Comparison of ENCODE assay signal across 8 cellular contexts in the genomic region with DNA sequence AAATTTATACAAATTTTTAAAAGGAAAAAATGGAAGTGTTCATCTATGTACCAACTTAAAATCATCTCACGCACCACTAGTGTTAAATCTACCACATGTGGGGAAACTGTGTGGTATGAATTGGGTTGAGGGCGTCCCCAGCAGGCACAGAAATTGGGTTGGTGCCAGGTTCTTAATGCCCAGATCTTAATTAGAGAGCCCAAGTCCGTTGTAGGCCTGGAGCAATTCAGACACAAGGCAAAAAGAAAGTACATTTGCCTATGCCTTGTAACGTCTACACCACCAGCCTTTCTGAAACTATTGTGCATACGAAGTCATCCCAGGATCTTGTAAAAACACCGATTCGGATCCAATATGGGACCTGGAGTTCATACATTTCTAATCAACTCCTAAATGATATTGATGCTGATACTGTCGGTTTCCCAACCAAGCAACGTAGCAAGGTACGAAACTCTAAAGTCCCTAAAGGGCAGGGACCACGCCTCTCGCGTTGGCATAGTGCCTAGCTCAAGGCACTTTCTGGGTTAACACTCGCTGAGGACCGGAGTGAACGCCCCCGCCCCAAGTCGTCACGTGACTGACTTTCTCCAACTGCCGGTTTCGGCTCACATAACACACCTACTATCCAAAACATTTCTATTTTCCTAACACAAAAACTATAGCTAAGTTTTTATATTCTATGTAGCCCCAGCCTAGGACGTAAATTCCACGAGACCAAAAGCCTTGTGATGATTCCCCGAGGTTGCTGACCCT. TPM values are rescaled to one million over a fixed set of nuclear protein-coding genes. Genes with fewer than 3 reads are reported as not detected.
DNase-seq lines count a peak whose midpoint lies in the region; ATAC-seq, FAIRE-seq and TF ChIP-seq lines count a peak whose summit lies in the region.

No MANE protein-coding gene starts in this region.

- peak overlapping the region; percentile 92 for H2AFZ ChIP-seq in endothelial cell of umbilical vein (ENCODE audit: low read depth, low read length)

- H3K9me1 ChIP-seq in endothelial cell of umbilical vein (replicated peaks; ENCODE audit: control insufficient read depth, extremely low read depth, insufficient read depth, low read length): no peaks in the 10 kb centered on the region

- intact Hi-C loops in endothelial cell of umbilical vein (cut with micrococcal nuclease): no loop called here

- TSS peak; percentile 75 for BruUV-seq in endothelial cell of umbilical vein (replicated peaks; lab: Mats Ljungman, UMichigan)

- no peaks in the 10 kb centered on the region for H4K20me1 ChIP-seq in endothelial cell of umbilical vein (replicated peaks; ENCODE audit: control insufficient read depth, extremely low read depth, insufficient read depth, low read length)

- peak overlapping the region; percentile 77 for H3K4me2 ChIP-seq in endothelial cell of umbilical vein (ENCODE audit: insufficient read depth, low read length)

- no peak for FAIRE-seq in endothelial cell of umbilical vein (lab: Jason Lieb, UNC)

- peak; percentile 14 for ATAC-seq in GM19043 (IDR thresholded peaks at IDR 0.05; ENCODE audit: low read depth, unreplicated experiment)
- peak; percentile 34 for ATAC-seq in HG03457 (IDR thresholded peaks at IDR 0.05; ENCODE audit: unreplicated experiment)

- no peaks in the 10 kb centered on the region for H3K9me3 ChIP-seq in endothelial cell of umbilical vein (replicated peaks; ENCODE audit: control insufficient read depth, insufficient read depth, low read length)

- CTCF ChIA-PET in endothelial cell of umbilical vein (lab: Charles Lee): interaction anchor here (1.5 to 2.1 kb wide), 3 partner anchors 8 to 236 kb away, joined by 4 to 19 read pairs (median 6); no protein-coding TSS in a partner anchor

- dilution Hi-C loops in endothelial cell of umbilical vein (cut with MboI; ENCODE audit: extremely low pct_ligation_motif_present, low sequenced_read_pairs): no loop called here

- H3K4me3 ChIP-seq in endothelial cell of umbilical vein (replicated peaks in 1 of 3; ENCODE audit: insufficient read depth in 1 of 3, low read depth in 1 of 3, low read length in 3 of 3): peak overlapping the region; percentile 53 to 92 (median 83)

- TF ChIP-seq CTCF in endothelial cell of umbilical vein (IDR thresholded peaks at IDR 0.05; ENCODE audit: extremely low read depth in 1 of 2, insufficient read depth in 1 of 2, low read depth in 1 of 2, low read length in 2 of 2): no peak

- H3K36me3 ChIP-seq in endothelial cell of umbilical vein (ENCODE audit: control insufficient read depth in 2 of 2, extremely low read depth in 1 of 2, insufficient read depth in 2 of 2, low read length in 2 of 2): peaks cover 0 to 1% of the 10 kb centered on the region in 2 experiments

- H3K9ac ChIP-seq in endothelial cell of umbilical vein (replicated peaks; ENCODE audit: extremely low read depth, insufficient read depth, low read length): peak overlapping the region; percentile 97

- peaks cover 16% of the 10 kb centered on the region for H3K4me1 ChIP-seq in endothelial cell of umbilical vein (ENCODE audit: control insufficient read depth, extremely low read depth, insufficient read depth, low read length)

- TF ChIP-seq POLR2A in endothelial cell of umbilical vein (IDR thresholded peaks at IDR 0.05; ENCODE audit: low read depth, low read length): no peak

- POLR2A ChIA-PET in endothelial cell of umbilical vein (lab: Charles Lee): no interaction called here

- H3K27ac ChIP-seq in endothelial cell of umbilical vein (ENCODE audit: insufficient read depth, low read depth, low read length): peak overlapping the region; percentile 97

- H3K79me2 ChIP-seq in endothelial cell of umbilical vein (ENCODE audit: control insufficient read depth, insufficient read depth, low read length): peaks cover 44% of the 10 kb centered on the region

- no peaks in the 10 kb centered on the region for H3K27me3 ChIP-seq in endothelial cell of umbilical vein (ENCODE audit: control insufficient read depth in 2 of 2, insufficient read depth in 2 of 2, low read length in 2 of 2)

- DNase-seq in AML-193 (lab: John Stamatoyannopoulos, UW): peak; percentile 53 to 62
- peak; percentile 64 to 66 for DNase-seq in NOMO-1 (lab: John Stamatoyannopoulos, UW; ENCODE audit: unreplicated experiment in 2 of 2)
- peak; percentile 82 for DNase-seq in activated CD8-positive, alpha-beta memory T cell treated with anti-CD3 and anti-CD28 coated beads, Interleukin-2, amount 50 U/mL, for 48 hours
- peak; percentile 78 for DNase-seq in endothelial cell of umbilical vein (ENCODE audit: low read depth, low spot score)
- DNase-seq in mucosa of gallbladder (ENCODE audit: low spot score): peak; percentile 68
- DNase-seq in stimulated activated CD8-positive, alpha-beta memory T cell treated with anti-CD3 and anti-CD28 coated beads, Interleukin-4, amount 100 ng/mL, for 48 hours: peak; percentile 84

TF ChIP-seq in endothelial cell of umbilical vein, 7 proteins besides CTCF, POLR2A, EP300 and RAD21:
- TF ChIP-seq GATA2 (IDR thresholded peaks at IDR 0.05; ENCODE audit: insufficient read depth, insufficient read length, low read depth, low read length): no peak
- TF ChIP-seq, protein P1, sequence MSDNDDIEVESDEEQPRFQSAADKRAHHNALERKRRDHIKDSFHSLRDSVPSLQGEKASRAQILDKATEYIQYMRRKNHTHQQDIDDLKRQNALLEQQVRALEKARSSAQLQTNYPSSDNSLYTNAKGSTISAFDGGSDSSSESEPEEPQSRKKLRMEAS (IDR thresholded peaks at IDR 0.05; ENCODE audit: insufficient read depth, insufficient read length): peak; percentile 83

RNA-seq across cellular contexts. Expression of a gene that starts 0.9 kb away (rescaled TPM):
- 189 and 207 TPM in 2 replicates for total RNA-seq in endothelial cell of umbilical vein
- 94.8 and 132 TPM in 2 replicates for polyA plus RNA-seq in endothelial cell of umbilical vein
- polyA plus RNA-seq in endothelial cell of umbilical vein (2011; cell fraction: cytosol; rRNA removed): 166 and 184 TPM in 2 replicates
- 216 and 245 TPM in 2 replicates for polyA plus RNA-seq in endothelial cell of umbilical vein (2011; cell fraction: nucleus; rRNA removed)
- 288 and 305 TPM in 2 replicates for polyA plus RNA-seq in endothelial cell of umbilical vein (2012)
- polyA minus RNA-seq in endothelial cell of umbilical vein: 236 and 270 TPM in 2 replicates
- 102 TPM for polyA minus RNA-seq in endothelial cell of umbilical vein (2011; cell fraction: cytosol; rRNA and poly(A)+ RNA removed)
- 117 and 165 TPM in 2 replicates for polyA minus RNA-seq in endothelial cell of umbilical vein (2011; cell fraction: nucleus; rRNA and poly(A)+ RNA removed)
- 235 TPM for total RNA-seq in mucosa of gallbladder

RNA-seq across cellular contexts. Expression of a gene that starts 48.7 kb away (rescaled TPM):
- total RNA-seq in endothelial cell of umbilical vein (not detected in 2 replicates), mucosa of gallbladder (not detected)
- not detected in 2 replicates for polyA plus RNA-seq in endothelial cell of umbilical vein
- polyA plus RNA-seq in endothelial cell of umbilical vein (2011; cell fraction: cytosol; rRNA removed): not detected in 2 replicates
- polyA plus RNA-seq in endothelial cell of umbilical vein (2011; cell fraction: nucleus; rRNA removed): not detected in 2 replicates
- 0.27 TPM in 1 of 2 replicates, not detected in the other for polyA plus RNA-seq in endothelial cell of umbilical vein (2012)
- not detected in 2 replicates for polyA minus RNA-seq in endothelial cell of umbilical vein
- polyA minus RNA-seq in endothelial cell of umbilical vein (2011; cell fraction: cytosol; rRNA and poly(A)+ RNA removed): not detected
- polyA minus RNA-seq in endothelial cell of umbilical vein (2011; cell fraction: nucleus; rRNA and poly(A)+ RNA removed): not detected in 2 replicates

RNA-seq across cellular contexts. Expression of a gene that starts 55.7 kb away (rescaled TPM):
- total RNA-seq in endothelial cell of umbilical vein: 22.0 and 23.2 TPM in 2 replicates
- polyA plus RNA-seq in endothelial cell of umbilical vein: 11.9 and 15.9 TPM in 2 replicates
- polyA plus RNA-seq in endothelial cell of umbilical vein (2011; cell fraction: cytosol; rRNA removed): 11.9 and 13.4 TPM in 2 replicates
- polyA plus RNA-seq in endothelial cell of umbilical vein (2011; cell fraction: nucleus; rRNA removed): 44.7 and 56.1 TPM in 2 replicates
- polyA plus RNA-seq in endothelial cell of umbilical vein (2012): 26.3 and 39.4 TPM in 2 replicates
- 13.9 and 17.7 TPM in 2 replicates for polyA minus RNA-seq in endothelial cell of umbilical vein
- 2.8 TPM for polyA minus RNA-seq in endothelial cell of umbilical vein (2011; cell fraction: cytosol; rRNA and poly(A)+ RNA removed)
- polyA minus RNA-seq in endothelial cell of umbilical vein (2011; cell fraction: nucleus; rRNA and poly(A)+ RNA removed): 35.2 and 44.7 TPM in 2 replicates
- 11.3 TPM for total RNA-seq in mucosa of gallbladder

Comparison
In these comparisons a context has a peak if more than half of its experiments do, and no peak if none do; other contexts are left out.
1. Peak in every context shown above with its lines: DNase-seq, ATAC-seq, H3K4me3 ChIP-seq and H3K27ac ChIP-seq.